1 cellular context compared by ENCODE assay signal in the genomic region with DNA sequence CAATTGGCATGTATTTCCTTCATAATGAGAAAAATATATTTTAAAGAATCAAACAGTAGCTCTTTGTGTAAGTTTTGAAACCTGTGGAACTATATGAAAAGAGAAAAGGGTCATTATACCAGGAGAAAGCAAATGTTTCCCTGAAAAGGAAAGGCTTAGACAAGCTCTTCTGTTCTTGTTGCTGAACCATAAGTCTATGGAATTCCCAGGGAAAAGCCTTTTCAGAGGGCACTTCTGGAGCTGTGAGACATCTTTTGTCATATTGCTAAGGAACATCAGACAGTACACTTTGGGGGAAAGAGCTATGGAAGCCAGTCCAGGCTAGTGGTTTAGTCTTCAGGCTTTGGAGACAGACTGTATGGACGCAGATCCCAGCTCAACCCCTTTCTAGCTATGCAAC.
TF ChIP-seq lines count a peak whose summit lies in the region.

No MANE protein-coding gene starts in this region.

TF ChIP-seq in IMR-90, 13 proteins besides CTCF, POLR2A, EP300 and RAD21:
- no peak for TF ChIP-seq MAFK (IDR thresholded peaks at IDR 0.05; ENCODE audit: low read depth, low read length)
TF ChIP-seq in IMR-90: peak in this region for 0.
